Comparison of ENCODE assay signal across 12 cellular contexts in the genomic region with DNA sequence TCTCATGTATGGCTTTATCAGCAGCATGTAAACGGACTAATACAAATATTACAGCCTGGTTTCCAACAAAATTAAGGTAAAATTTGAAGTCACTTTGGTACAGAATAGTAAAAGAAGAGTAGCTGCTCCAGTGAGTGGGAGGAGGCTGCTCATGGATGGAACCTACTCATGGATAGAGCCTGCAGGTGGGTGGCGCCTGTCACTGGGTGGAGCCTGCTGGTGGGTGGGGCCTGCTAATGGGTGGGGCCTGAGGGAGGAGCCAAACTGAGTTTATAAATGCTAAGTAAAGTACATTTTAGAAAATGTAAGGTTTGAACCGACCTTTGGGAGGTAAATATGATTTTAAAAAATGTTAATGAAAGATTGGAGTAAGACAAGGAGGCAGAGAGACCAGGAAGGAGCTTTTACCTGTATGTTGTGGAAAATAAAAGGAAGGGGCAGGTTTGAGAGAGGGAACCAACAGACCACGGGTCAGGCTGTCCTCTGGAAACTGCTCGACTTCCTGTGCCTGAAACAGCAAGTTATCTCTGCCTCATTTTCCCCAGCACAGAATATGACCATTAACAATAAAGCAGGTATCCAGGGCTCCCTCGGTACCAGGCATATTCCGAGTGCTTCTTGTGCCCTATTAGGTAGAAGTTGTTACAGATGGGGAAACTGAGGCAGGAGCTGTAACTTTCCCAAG.
"Had no signal": no experiment of that assay in that cellular context is flagged by ENCODE, and none has a peak within 500 bp of the region (broad histone marks: within the 10 kb centered on the region; RNA-seq: fewer than 3 reads in every experiment).

No MANE protein-coding gene starts in this region.

- H3K4me3 ChIP-seq: esophagus squamous epithelium, heart left ventricle, left ventricle myocardium inferior, upper lobe of right lung had no signal

- H3K36me3 ChIP-seq: esophagus squamous epithelium, heart left ventricle, left ventricle myocardium inferior, upper lobe of right lung had no signal

- H3K27me3 ChIP-seq: heart left ventricle, upper lobe of right lung had no signal

- H3K4me1 ChIP-seq: esophagus squamous epithelium, left ventricle myocardium inferior, upper lobe of right lung had no signal

- H3K9me3 ChIP-seq: esophagus squamous epithelium, heart left ventricle, upper lobe of right lung had no signal

- FAIRE-seq: colon had no signal

- DNase-seq: activated CD8-positive, alpha-beta memory T cell treated with anti-CD3 and anti-CD28 coated beads for 24 hours; activated naive CD4-positive, alpha-beta T cell treated with anti-CD3 and anti-CD28 coated beads, Interleukin-2, amount 10 ng/mL, durations not matched to agents 7 days and 5 days; esophagus squamous epithelium; foreskin fibroblast; heart left ventricle; islet precursor cell; left ventricle myocardium inferior; mesendoderm; stimulated activated CD4-positive, alpha-beta T cell treated with anti-CD3 and anti-CD28 coated beads, Interleukin-12 subunit alpha, Interleukin-12 subunit beta, amount 100 ng/mL, for 4 hours; stimulated activated CD8-positive, alpha-beta memory T cell treated with anti-CD3 and anti-CD28 coated beads, Interleukin-4, amount 100 ng/mL, for 48 hours; upper lobe of right lung had no signal

- H3K27ac ChIP-seq: esophagus squamous epithelium, heart left ventricle, left ventricle myocardium inferior, upper lobe of right lung had no signal

- ATAC-seq: heart left ventricle had no signal
